Comparison of ENCODE assay signal across 2 cellular contexts in genomic region chr10:74863508-74863907, GRCh38.
TF ChIP-seq lines count a peak whose summit lies in the region.

No MANE protein-coding gene starts in this region.

TF ChIP-seq in IMR-90, 13 proteins besides CTCF, POLR2A, EP300 and RAD21 (continued from another document):
- no peak for TF ChIP-seq CHD1 (IDR thresholded peaks at IDR 0.05; ENCODE audit: low read depth, low read length)

TF ChIP-seq in SK-N-SH, 30 proteins besides CTCF, POLR2A, EP300 and RAD21 (continued from another document):
- TF ChIP-seq FOSL2 (IDR thresholded peaks at IDR 0.05; ENCODE audit: borderline replicate concordance, low read depth) (0 out of 2 replicates have a peak, but pooled peaks have one; percentile 11), FOXM1 (IDR thresholded peaks at IDR 0.05; ENCODE audit: low read depth) (0 out of 2 replicates have a peak, but pooled peaks have one; percentile 24), PBX3 (IDR thresholded peaks at IDR 0.05) (peak; percentile 86), TAF1 (IDR thresholded peaks at IDR 0.05; ENCODE audit: borderline replicate concordance, low read depth, low read length) (no peak), TCF12 (IDR thresholded peaks at IDR 0.05) (peak; percentile 60), ZBTB33 (IDR thresholded peaks at IDR 0.05; ENCODE audit: borderline replicate concordance, low read depth) (no peak)
